Comparison of ENCODE assay signal across 21 cellular contexts in the genomic region with DNA sequence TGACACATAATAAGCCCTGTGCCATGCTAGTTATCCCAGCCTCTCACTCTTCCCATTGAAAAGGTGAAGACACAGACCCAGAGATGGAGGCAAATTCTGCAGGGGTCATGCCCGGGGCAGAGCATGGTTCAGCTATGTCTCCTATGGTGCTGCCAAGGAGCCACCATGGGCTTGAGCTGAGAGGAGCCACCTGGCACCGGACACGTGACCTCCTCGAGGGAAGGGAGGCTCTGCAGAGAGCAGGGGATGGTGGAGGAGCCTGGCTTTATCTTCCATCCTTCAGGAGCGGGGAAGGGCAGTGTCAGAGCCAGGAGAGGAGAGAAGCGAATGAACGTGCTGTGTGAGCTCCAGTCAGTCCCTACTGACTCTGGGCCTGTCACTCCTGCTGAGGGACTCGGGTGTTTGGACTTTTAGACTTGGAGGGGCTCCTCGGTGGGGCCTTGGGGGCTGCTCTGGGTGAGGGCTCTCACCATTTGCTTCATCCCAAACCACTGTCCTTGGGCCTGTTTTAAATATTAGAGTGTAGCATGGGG. TPM values are rescaled to one million over a fixed set of nuclear protein-coding genes. Genes with fewer than 3 reads are reported as not detected.
DNase-seq lines count a peak whose midpoint lies in the region; ATAC-seq and TF ChIP-seq lines count a peak whose summit lies in the region.
"Had no signal": no experiment of that assay in that cellular context is flagged by ENCODE, and none has a peak within 500 bp of the region (broad histone marks: within the 10 kb centered on the region; RNA-seq: fewer than 3 reads in every experiment).

No MANE protein-coding gene starts in this region.

- H3K4me3 ChIP-seq in H7 (ENCODE audit: insufficient read depth, low read depth, low read length) (no peak overlapping the region), adipocyte (ENCODE audit: low read length) (no peak overlapping the region)
- H3K4me3 ChIP-seq: hepatocyte, spleen, thyroid gland had no signal

- DNase-seq in H7 (peak; percentile 28), adipocyte (ENCODE audit: low read depth) (no peak), substantia nigra (lab: John Stamatoyannopoulos, UW) (no peak), NCI-H226 (no peak), hippocampal formation (lab: John Stamatoyannopoulos, UW) (no peak), RWPE1 (ENCODE audit: low spot score) (no peak)
- DNase-seq: activated CD4-positive, alpha-beta memory T cell treated with anti-CD3 and anti-CD28 coated beads for 36 hours; Caco-2; natural killer cell; NCI-H1417 treated with DMSO at 0.1 percent for 48 hours; NCI-H2171 treated with DMSO at 0.1 percent for 48 hours; spleen; stimulated activated CD8-positive, alpha-beta memory T cell treated with anti-CD3 and anti-CD28 coated beads, Interleukin-4, amount 100 ng/mL, for 48 hours; thyroid gland had no signal

- peak overlapping the region; percentile 8 for H3K27ac ChIP-seq in layer of hippocampus (ENCODE audit: low read depth, low read length)
- H3K27ac ChIP-seq in substantia nigra (ENCODE audit: low read depth, low read length, poor library complexity, severe bottlenecking), result peak overlapping the region; percentile 80
- no peak overlapping the region for H3K27ac ChIP-seq in RWPE1
- H3K27ac ChIP-seq: hepatocyte had no signal

- POLR2A ChIA-PET in RWPE1 (lab: Yijun Ruan, JAX; ENCODE audit: low non-redundant PET), result interaction anchor here (1.1 kb wide), 1 partner anchor 11 kb away, joined by 4 read pairs; no protein-coding TSS in a partner anchor

- no peaks in the 10 kb centered on the region for H3K36me3 ChIP-seq in H7 (replicated peaks; ENCODE audit: control insufficient read depth, insufficient read depth, low read length)
- no peaks in the 10 kb centered on the region for H3K36me3 ChIP-seq in adipocyte (ENCODE audit: control insufficient read depth, insufficient read depth, low read length, severe bottlenecking)
- H3K36me3 ChIP-seq: spleen, thyroid gland had no signal

- no peak for ATAC-seq in GM18909 (IDR thresholded peaks at IDR 0.05; ENCODE audit: poor library complexity, unreplicated experiment)
- ATAC-seq: natural killer cell, WTC11 had no signal

- peaks cover 54% of the 10 kb centered on the region for H3K4me1 ChIP-seq in adipocyte (ENCODE audit: control insufficient read depth, insufficient read depth, low read length)
- H3K4me1 ChIP-seq: Caco-2 had no signal

- CTCF ChIA-PET in RWPE1 (lab: Yijun Ruan, JAX), result interaction anchor here (0.8 to 1.5 kb wide), 3 partner anchors 14 to 393 kb away, joined by 3 to 6 read pairs (median 3); a partner anchor contains a TSS

- H3K9me3 ChIP-seq in adipocyte (ENCODE audit: control insufficient read depth, low read length), result no peaks in the 10 kb centered on the region
- H3K9me3 ChIP-seq: Caco-2, spleen, thyroid gland had no signal

- peak overlapping the region; percentile 64 for H3K9ac ChIP-seq in adipocyte (ENCODE audit: low read length)

- H3K27me3 ChIP-seq in H7 (ENCODE audit: control insufficient read depth, insufficient read depth, low read length) (no peaks in the 10 kb centered on the region), adipocyte (replicated peaks; ENCODE audit: control insufficient read depth, insufficient read depth, low read length) (no peaks in the 10 kb centered on the region), layer of hippocampus (ENCODE audit: control insufficient read depth, insufficient read depth, low read length) (no peaks in the 10 kb centered on the region)
- H3K27me3 ChIP-seq: hepatocyte, thyroid gland had no signal

- TF ChIP-seq CTCF in RWPE1 (conservative IDR thresholded peaks at IDR 0.05; ENCODE audit: low read depth), result no peak

RNA-seq across cellular contexts. Expression of a gene that starts 11.1 kb away (rescaled TPM):
- total RNA-seq in H7 (2014; rRNA removed; shearing (Covaris generic)), result not detected in 2 replicates
- total RNA-seq: activated CD4-positive, alpha-beta memory T cell treated with anti-CD3 and anti-CD28 coated beads for 36 hours; Caco-2; natural killer cell; OCI-LY7; progenitor cell of endocrine pancreas had no signal

RNA-seq across cellular contexts. Expression of a gene that starts 41.6 kb away (rescaled TPM):
- 0.14 TPM in 1 of 2 replicates, not detected in the other for total RNA-seq in H7 (2014; rRNA removed; shearing (Covaris generic))
- total RNA-seq: M059J, natural killer cell, OCI-LY7 had no signal

RNA-seq across cellular contexts. Expression of a gene that starts 52.5 kb away (rescaled TPM):
- total RNA-seq in H7 (2014; rRNA removed; shearing (Covaris generic)), result 14.9 and 18.9 TPM in 2 replicates
